ENCODE assay signal across 8 cellular contexts in genomic region chr3:179323197-179323901, GRCh38. TPM values are rescaled to one million over a fixed set of nuclear protein-coding genes. Genes with fewer than 3 reads are reported as not detected.
A peak's percentile ranks its signal among the peaks of the same experiment; 100 is the strongest.
DNase-seq lines count a peak whose midpoint lies in the region; ATAC-seq, FAIRE-seq and TF ChIP-seq lines count a peak whose summit lies in the region.

No MANE protein-coding gene starts in this region.

- peaks cover 15% of the 10 kb centered on the region for H3K36me3 Mint-ChIP-seq in nephron (ENCODE audit: low read depth)

- H3K4me1 ChIP-seq in stomach smooth muscle (ENCODE audit: control insufficient read depth, insufficient read depth, low read length): no peaks in the 10 kb centered on the region

- no peaks in the 10 kb centered on the region for H3K9me3 Mint-ChIP-seq in nephron

- DNase-seq in D341Med (ENCODE audit: low spot score) (peak; percentile 83), HTR-8/SVneo (ENCODE audit: insufficient read length, low spot score) (peak; percentile 46), RKO (ENCODE audit: low spot score) (peak; percentile 76), fibroblast of the aortic adventitia (ENCODE audit: low read depth) (peak; percentile 69)
- DNase-seq in activated T-helper 9 cell treated with anti-CD3 and anti-CD28 coated beads, Interleukin-2, amount 50 U/mL, for 16 hours (ENCODE audit: low read depth): peak; percentile 41

- no peak for FAIRE-seq in HTR-8/SVneo (lab: Jason Lieb, UNC)

- H3K27ac ChIP-seq in stomach smooth muscle (ENCODE audit: low read length): peak overlapping the region; percentile 95

- H3K27ac Mint-ChIP-seq in nephron: peak overlapping the region; percentile 96 to 98 (median 97)

- no peaks in the 10 kb centered on the region for H3K36me3 ChIP-seq in stomach smooth muscle (ENCODE audit: control insufficient read depth in 2 of 2, insufficient read depth in 2 of 2, low read length in 2 of 2)

- no peaks in the 10 kb centered on the region for H3K27me3 Mint-ChIP-seq in nephron (ENCODE audit: low read depth)

- peak overlapping the region; percentile 84 to 99 (median 91) for H3K4me3 Mint-ChIP-seq in nephron

- H3K4me3 ChIP-seq in fibroblast of the aortic adventitia (ENCODE audit: low read depth, low read length): peak overlapping the region; percentile 73
- peak overlapping the region; percentile 80 to 93 for H3K4me3 ChIP-seq in stomach smooth muscle (ENCODE audit: low read length in 2 of 2)

- H3K4me1 Mint-ChIP-seq in nephron: peaks cover 29% of the 10 kb centered on the region

- TF ChIP-seq CTCF in fibroblast of the aortic adventitia (IDR thresholded peaks at IDR 0.05; ENCODE audit: insufficient read depth, low read length): peak; percentile 0
- no peak for TF ChIP-seq CTCF in nephron (IDR thresholded peaks at IDR 0.05; ENCODE audit: unreplicated experiment in 3 of 3)

- no peaks in the 10 kb centered on the region for H3K9me3 ChIP-seq in stomach smooth muscle (ENCODE audit: control insufficient read depth in 2 of 2, low read length in 2 of 2)

- ATAC-seq in GM21423 (IDR thresholded peaks at IDR 0.05; ENCODE audit: unreplicated experiment): peak; percentile 33

- H3K9ac ChIP-seq in stomach smooth muscle (ENCODE audit: low read length in 2 of 2): peak overlapping the region; percentile 86 to 88

- H3K27me3 ChIP-seq in stomach smooth muscle (ENCODE audit: control insufficient read depth in 1 of 2, insufficient read depth in 2 of 2, low read length in 2 of 2): no peaks in the 10 kb centered on the region

RNA-seq across cellular contexts. Expression of gene ZNF639, which starts 0.5 kb away (rescaled TPM):
- 39.9 and 55.8 TPM in 2 replicates for total RNA-seq in fibroblast of the aortic adventitia (ENCODE audit: low replicate concordance)

RNA-seq across cellular contexts. Expression of gene MFN1, which starts 24.2 kb away (rescaled TPM):
- 44.7 and 220 TPM in 2 replicates for total RNA-seq in fibroblast of the aortic adventitia (ENCODE audit: low replicate concordance)

Comparison
In these comparisons a context has a peak if more than half of its experiments do, and no peak if none do; other contexts are left out.
1. Peak in every context shown above with its lines: DNase-seq, ATAC-seq, H3K4me3 ChIP-seq and H3K27ac ChIP-seq.